In genomic region chr15:22995786-22996185, GRCh38 we compare ENCODE assay signal across 36 cellular contexts.
"Had no signal": no experiment of that assay in that cellular context is flagged by ENCODE, and none has a peak within 500 bp of the region (broad histone marks: within the 10 kb centered on the region; RNA-seq: fewer than 3 reads in every experiment).

No MANE protein-coding gene starts in this region.

- H3K9me3 Mint-ChIP-seq: activated B cell treated with CpG ODN at 0.5 μM for 24 hours; activated CD4-positive, alpha-beta memory T cell treated with anti-CD3 and anti-CD28 coated beads for 36 hours; activated naive CD4-positive, alpha-beta T cell treated with anti-CD3 and anti-CD28 coated beads for 36 hours; activated naive CD4-positive, alpha-beta T cell treated with anti-CD3 and anti-CD28 coated beads, Interleukin-2, amount 50 U/mL, for 72 hours; activated T-cell treated with anti-CD3 and anti-CD28 coated beads, Interleukin-2, amount 50 U/mL, for 4 hours; activated T-helper 1 cell treated with anti-CD3 and anti-CD28 coated beads, Interleukin-12 subunit alpha, Interleukin-12 subunit beta, Interleukin-2, Interleukin-4 antibody, amounts not matched to agents 30 ng/mL and 10 ng/mL and 1 ng/mL, durations not matched to agents 14 hours and 24 hours and 36 hours had no signal

- H3K4me3 Mint-ChIP-seq: activated B cell treated with CpG ODN at 0.5 μM for 24 hours; activated CD4-positive, alpha-beta memory T cell treated with anti-CD3 and anti-CD28 coated beads for 36 hours; activated naive CD4-positive, alpha-beta T cell treated with anti-CD3 and anti-CD28 coated beads for 36 hours; activated T-cell treated with anti-CD3 and anti-CD28 coated beads, Interleukin-2, amount 50 U/mL, for 4 hours; activated T-helper 1 cell treated with anti-CD3 and anti-CD28 coated beads, Interleukin-12 subunit alpha, Interleukin-12 subunit beta, Interleukin-2, Interleukin-4 antibody, amounts not matched to agents 30 ng/mL and 10 ng/mL and 1 ng/mL, durations not matched to agents 14 hours and 24 hours and 36 hours; IgD-negative memory B cell had no signal

- H3K27ac ChIP-seq: adrenal gland, body of pancreas, breast epithelium, PC-9, VCaP had no signal

- H3K27me3 ChIP-seq: adrenal gland, body of pancreas, breast epithelium had no signal

- FAIRE-seq: astrocyte, RCC 7860 had no signal

- H3K4me1 ChIP-seq: adrenal gland, body of pancreas, breast epithelium had no signal

- H3K27ac Mint-ChIP-seq: activated B cell treated with CpG ODN at 0.5 μM for 24 hours; activated CD4-positive, alpha-beta memory T cell treated with anti-CD3 and anti-CD28 coated beads for 36 hours; activated naive CD4-positive, alpha-beta T cell treated with anti-CD3 and anti-CD28 coated beads for 36 hours; activated naive CD4-positive, alpha-beta T cell treated with anti-CD3 and anti-CD28 coated beads, Interleukin-2, amount 50 U/mL, for 72 hours; activated T-helper 1 cell treated with anti-CD3 and anti-CD28 coated beads, Interleukin-12 subunit alpha, Interleukin-12 subunit beta, Interleukin-2, Interleukin-4 antibody, amounts not matched to agents 30 ng/mL and 10 ng/mL and 1 ng/mL, durations not matched to agents 14 hours and 24 hours and 36 hours; IgD-negative memory B cell had no signal

- DNase-seq: activated B cell treated with CpG ODN at 0.5 μM for 24 hours; activated CD4-positive, alpha-beta memory T cell treated with anti-CD3 and anti-CD28 coated beads for 36 hours; activated CD4-positive, alpha-beta T cell treated with anti-CD3 and anti-CD28 coated beads for 4 hours; activated CD4-positive, alpha-beta T cell treated with anti-CD3 and anti-CD28 coated beads, Interleukin-2, amount 50 U/mL, for 1 hour; activated CD4-positive, CD25-positive, alpha-beta regulatory T cell treated with anti-CD3 and anti-CD28 coated beads, Interleukin-2, amount 50 U/mL, for 72 hours; activated CD8-positive, alpha-beta memory T cell treated with anti-CD3 and anti-CD28 coated beads, Interleukin-2, amount 50 U/mL, for 4 hours; activated gamma-delta T cell treated with Interleukin-2 at 50 U/mL for 16 hours; activated naive CD4-positive, alpha-beta T cell treated with anti-CD3 and anti-CD28 coated beads for 36 hours; activated T-cell treated with anti-CD3 and anti-CD28 coated beads for 4 hours; activated T-cell treated with anti-CD3 and anti-CD28 coated beads, Interleukin-2, amount 50 U/mL, for 4 hours; body of pancreas; KBM-7; MM.1S; MV-4-11; NCI-H1092; NCI-H1417; NCI-H187 treated with DMSO at 0.1 percent for 48 hours; NCI-H2081; NCI-H226; NCI-H446 treated with DMSO at 0.1 percent for 48 hours; NCI-H524; NCI-H82; PC-9; SIG-M5; SW 1271; T-helper 1 cell; T-helper 2 cell; T-helper 9 cell had no signal

- H3K36me3 ChIP-seq: breast epithelium had no signal

- H3K4me2 ChIP-seq: PC-9 had no signal

- H3K27me3 Mint-ChIP-seq: activated B cell treated with CpG ODN at 0.5 μM for 24 hours; activated CD4-positive, alpha-beta memory T cell treated with anti-CD3 and anti-CD28 coated beads for 36 hours; IgD-negative memory B cell had no signal

- H3K4me3 ChIP-seq: adrenal gland, body of pancreas, breast epithelium, PC-9 had no signal

- H3K9me3 ChIP-seq: adrenal gland, body of pancreas, breast epithelium had no signal

- H2AFZ ChIP-seq: PC-9 had no signal

- H3K4me1 Mint-ChIP-seq: activated B cell treated with CpG ODN at 0.5 μM for 24 hours, IgD-negative memory B cell had no signal
